Comparison of ENCODE assay signal across 8 cellular contexts in genomic region chr1:173367136-173367535, GRCh38.
"Had no signal": no experiment of that assay in that cellular context is flagged by ENCODE, and none has a peak within 500 bp of the region (broad histone marks: within the 10 kb centered on the region; RNA-seq: fewer than 3 reads in every experiment).

No MANE protein-coding gene starts in this region.

- H3K4me3 ChIP-seq: GM23338, K562 had no signal

- H2AFZ ChIP-seq: GM23338 had no signal

- DNase-seq: H9, HCEC 1CT had no signal

- FAIRE-seq: H1, H54, HepG2, K562 had no signal

- ATAC-seq: GM23338, HepG2, K562 had no signal

- H3K4me3 Mint-ChIP-seq: GM23338, H9 had no signal

- H3K4me2 ChIP-seq: GM23338 had no signal

- H3K27ac Mint-ChIP-seq: GM23338, H9 had no signal

- H3K4me1 Mint-ChIP-seq: GM23338, H9 had no signal

- H3K27ac ChIP-seq: HL-60 had no signal
